ENCODE assay signal across 8 cellular contexts in the genomic region with DNA sequence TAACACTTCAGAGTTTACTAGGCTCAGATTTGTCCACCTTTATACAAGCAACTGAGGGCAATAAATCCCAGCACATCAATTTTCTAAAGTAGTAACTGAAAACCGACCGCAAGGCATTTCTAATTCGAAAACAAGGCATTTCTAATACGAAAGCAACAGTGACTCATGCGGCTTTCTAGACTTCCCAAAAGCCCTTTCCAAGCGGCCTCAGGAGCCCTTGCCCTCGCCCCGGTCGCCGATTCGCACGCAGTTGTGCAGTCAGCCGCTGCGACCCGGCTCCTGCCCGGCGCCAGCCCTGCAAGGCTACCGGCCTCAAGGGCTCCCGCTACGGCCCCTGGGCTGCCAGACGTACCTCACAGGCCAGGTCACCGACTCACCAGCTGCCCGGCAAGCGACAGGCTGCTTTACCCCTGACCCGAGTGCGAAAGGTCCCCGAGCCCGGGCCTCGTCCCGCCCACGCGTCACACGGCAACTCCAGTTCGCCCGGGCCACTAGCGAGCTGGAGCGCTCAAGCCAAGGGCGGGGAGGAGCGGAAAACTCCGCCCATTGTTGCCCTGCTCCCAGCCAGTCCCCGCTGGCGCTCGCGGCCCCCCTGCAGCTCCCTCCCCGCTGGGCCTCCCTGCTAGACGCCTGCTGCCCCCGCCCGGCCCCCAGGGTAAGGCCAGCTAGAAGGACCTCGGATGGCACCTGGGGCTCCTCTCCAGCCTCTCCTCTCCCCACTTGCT. TPM values are rescaled to one million over a fixed set of nuclear protein-coding genes. Genes with fewer than 3 reads are reported as not detected.
A peak's percentile ranks its signal among the peaks of the same experiment; 100 is the strongest.
DNase-seq lines count a peak whose midpoint lies in the region; FAIRE-seq and TF ChIP-seq lines count a peak whose summit lies in the region.

No MANE protein-coding gene starts in this region.

- CTCF ChIA-PET in Calu3 (lab: Charles Lee): no interaction called here

- H3K4ac ChIP-seq in neuronal stem cell (ENCODE audit: low read length): no peak overlapping the region

- H4K91ac ChIP-seq in neuronal stem cell (ENCODE audit: low read depth, low read length, poor library complexity): no peak overlapping the region

- no peak overlapping the region for H2BK5ac ChIP-seq in neuronal stem cell (ENCODE audit: low read length)

- H3K36me3 Mint-ChIP-seq in Calu3 (ENCODE audit: insufficient read depth, unreplicated experiment): peaks cover 26% of the 10 kb centered on the region

- H3K27ac ChIP-seq in neuronal stem cell (replicated peaks; ENCODE audit: low read length): no peak overlapping the region

- no peak overlapping the region for H2BK120ac ChIP-seq in neuronal stem cell (ENCODE audit: low read depth, low read length)

- peaks cover 82% of the 10 kb centered on the region for H3K4me1 Mint-ChIP-seq in Calu3 (ENCODE audit: low read depth, unreplicated experiment)

- peaks cover 1% of the 10 kb centered on the region for H3K79me1 ChIP-seq in neuronal stem cell (ENCODE audit: low read depth, low read length)

- peak overlapping the region; percentile 66 for H3K23ac ChIP-seq in neuronal stem cell (ENCODE audit: low read depth, low read length, poor library complexity)

- DNase-seq in Calu3 (peak; percentile 93), GM20000 (ENCODE audit: low spot score) (peak; percentile 86), HS-27A (ENCODE audit: low read depth) (peak; percentile 54), SIG-M5 treated with dmso at 0.1 percent for 504 hours (lab: John Stamatoyannopoulos, UW; ENCODE audit: unreplicated experiment) (peak; percentile 89), frontal cortex (ENCODE audit: low spot score in 2 of 2) (peak; percentile 64 to 87), neuronal stem cell (ENCODE audit: low spot score) (peak; percentile 76), stromal cell of bone marrow (ENCODE audit: low read depth) (peak; percentile 96)
- peak; percentile 29 to 67 (median 46) for DNase-seq in activated naive CD4-positive, alpha-beta T cell (lab: John Stamatoyannopoulos, UW)

- no peak overlapping the region for H3K14ac ChIP-seq in neuronal stem cell (ENCODE audit: low read length)

- H2AK5ac ChIP-seq in neuronal stem cell (ENCODE audit: low read depth, low read length): no peak overlapping the region

- peak overlapping the region; percentile 85 for H3K4me3 Mint-ChIP-seq in Calu3 (ENCODE audit: low read depth, unreplicated experiment)

- intact Hi-C loops in Calu3 (cut with micrococcal nuclease; ENCODE audit: unreplicated experiment): no loop called here

- H3K4me2 ChIP-seq in neuronal stem cell (ENCODE audit: insufficient read depth, low read length, poor library complexity, severe bottlenecking): peak overlapping the region; percentile 60

- WGBS in neuronal stem cell (ENCODE audit: extremely low coverage in 2 of 2, insufficient read length in 2 of 2, insufficient replicate concordance in 1 of 2), 2 donors: no CpG with 5 or more reads among the region's 49 CpGs

- TF ChIP-seq CTCF in Calu3 (IDR thresholded peaks at IDR 0.05; ENCODE audit: unreplicated experiment) (no peak), GM20000 (IDR thresholded peaks at IDR 0.05; ENCODE audit: extremely low read depth, missing control alignments) (peak; percentile 14)

- H3K27me3 Mint-ChIP-seq in Calu3 (ENCODE audit: unreplicated experiment): no peaks in the 10 kb centered on the region

- no TSS peak for BruUV-seq in Calu3 (replicated peaks; lab: Mats Ljungman, UMichigan)

- H2BK15ac ChIP-seq in neuronal stem cell (ENCODE audit: low read length): no peak overlapping the region

- H3K4me3 ChIP-seq in neuronal stem cell (ENCODE audit: low read length in 2 of 2): peak overlapping the region; percentile 53 to 88

- no peak overlapping the region for H2BK12ac ChIP-seq in neuronal stem cell (ENCODE audit: low read length)

- no peaks in the 10 kb centered on the region for H3K9me3 ChIP-seq in neuronal stem cell (replicated peaks in 1 of 2; ENCODE audit: control insufficient read depth in 2 of 2, insufficient read depth in 1 of 2, low read depth in 1 of 2, low read length in 2 of 2)

- H3K9ac ChIP-seq in neuronal stem cell (ENCODE audit: low read depth, low read length, poor library complexity): peak overlapping the region; percentile 90

- H3K27me3 ChIP-seq in neuronal stem cell (ENCODE audit: control insufficient read depth in 3 of 3, insufficient read depth in 3 of 3, low read depth in 1 of 3, low read length in 3 of 3): no peaks in the 10 kb centered on the region

- peak overlapping the region; percentile 73 for H3K27ac Mint-ChIP-seq in Calu3 (ENCODE audit: unreplicated experiment)

- no peaks in the 10 kb centered on the region for H3K9me3 Mint-ChIP-seq in Calu3 (ENCODE audit: low read depth, unreplicated experiment)

- peaks cover 0 to 3% of the 10 kb centered on the region in 2 donors for H3K4me1 ChIP-seq in neuronal stem cell (ENCODE audit: control insufficient read depth in 2 of 2, insufficient read depth in 1 of 2, low read depth in 1 of 2, low read length in 2 of 2)

- FAIRE-seq in frontal cortex (lab: Jason Lieb, UNC): no peak

- H2AFZ ChIP-seq in neuronal stem cell (ENCODE audit: low read length): peak overlapping the region; percentile 82

- no peak overlapping the region for H4K8ac ChIP-seq in neuronal stem cell (ENCODE audit: low read depth, low read length)

- peaks cover 0 to 11% of the 10 kb centered on the region in 2 donors for H3K36me3 ChIP-seq in neuronal stem cell (replicated peaks in 1 of 2; ENCODE audit: control insufficient read depth in 2 of 2, insufficient read depth in 2 of 2, low read length in 2 of 2)

- H3K18ac ChIP-seq in neuronal stem cell (ENCODE audit: low read length): peak overlapping the region; percentile 20

RNA-seq across cellular contexts. Expression of gene NCOA4, which starts 7.3 kb away (rescaled TPM):
- total RNA-seq in Calu3 (2022) (77.3 and 81.9 TPM in 2 replicates), frontal cortex (268 TPM)
- 39.8 TPM for polyA plus RNA-seq in neuronal stem cell (2013, experiment 1 of 2)
- polyA plus RNA-seq in neuronal stem cell (2013, experiment 2 of 2): 39.0 TPM

RNA-seq across cellular contexts. Expression of gene MSMB, which starts 22.9 kb away (rescaled TPM):
- total RNA-seq in Calu3 (2022): 2.4 and 7.4 TPM in 2 replicates
- not detected for total RNA-seq in frontal cortex
- polyA plus RNA-seq in neuronal stem cell (2013, experiment 1 of 2): not detected
- not detected for polyA plus RNA-seq in neuronal stem cell (2013, experiment 2 of 2)

RNA-seq across cellular contexts. Expression of gene TIMM23, which starts 50.9 kb away (rescaled TPM):
- total RNA-seq in Calu3 (2022) (72.2 and 78.6 TPM in 2 replicates), frontal cortex (73.4 TPM)
- 71.4 TPM for polyA plus RNA-seq in neuronal stem cell (2013, experiment 1 of 2)
- 72.4 TPM for polyA plus RNA-seq in neuronal stem cell (2013, experiment 2 of 2)

Comparison
In these comparisons a context has a peak if more than half of its experiments do, and no peak if none do; other contexts are left out.
1. DNase-seq: peak in every context shown above with its lines; median percentile 96 in stromal cell of bone marrow; 93 in Calu3; 89 in SIG-M5 treated with dmso at 0.1 percent for 504 hours; 86 in GM20000; 76 in neuronal stem cell; 76 in frontal cortex; 54 in HS-27A; 46 in activated naive CD4-positive, alpha-beta T cell.